ENCODE assay signal across 8 cellular contexts in the genomic region with DNA sequence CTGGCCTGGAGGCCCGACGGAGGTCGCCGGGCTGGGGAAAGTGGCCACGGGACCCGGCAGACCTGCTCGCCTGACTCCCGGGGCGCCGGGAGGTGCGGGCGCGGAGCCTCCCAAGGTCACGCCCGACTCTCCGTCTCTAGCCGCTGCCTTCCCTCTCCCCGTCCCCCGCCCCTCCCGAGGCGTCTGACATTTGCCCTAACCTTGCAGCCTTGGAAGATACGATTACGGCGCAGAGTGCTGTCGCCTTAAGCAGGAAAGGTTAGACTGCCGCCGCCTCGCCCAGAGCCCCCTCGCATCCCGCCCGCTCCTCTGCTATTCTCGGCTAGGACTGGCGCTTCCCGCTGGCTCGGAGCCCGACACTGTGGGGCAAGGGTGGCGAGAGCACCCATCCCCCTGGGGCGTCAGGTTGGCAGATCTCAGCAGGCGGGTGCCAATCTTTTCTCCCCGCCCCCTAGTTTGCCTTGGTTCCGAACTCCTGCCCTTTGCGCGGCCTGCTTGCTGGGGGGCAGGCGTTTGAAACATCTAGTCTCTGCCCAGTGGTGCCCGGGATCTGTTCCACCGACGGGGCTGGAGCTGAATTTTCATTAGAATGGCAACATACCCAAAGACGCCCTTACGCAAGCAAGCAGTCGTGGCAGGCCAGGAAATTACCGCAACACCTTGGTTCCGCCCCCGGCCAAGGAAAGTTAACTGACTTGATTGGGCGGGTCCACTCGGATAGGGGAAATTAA. TPM values are rescaled to one million over a fixed set of nuclear protein-coding genes. Genes with fewer than 3 reads are reported as not detected.
A peak's percentile ranks its signal among the peaks of the same experiment; 100 is the strongest.
DNase-seq lines count a peak whose midpoint lies in the region; ATAC-seq and TF ChIP-seq lines count a peak whose summit lies in the region.

No MANE protein-coding gene starts in this region.

- H3K4me3 Mint-ChIP-seq in activated CD8-positive, alpha-beta T cell treated with anti-CD3 and anti-CD28 coated beads for 36 hours = peak overlapping the region; percentile 96

- intact Hi-C loops in activated CD8-positive, alpha-beta T cell treated with anti-CD3 and anti-CD28 coated beads for 36 hours (cut with micrococcal nuclease) = no loop called here

- CTCF ChIA-PET in activated CD8-positive, alpha-beta T cell treated with anti-CD3 and anti-CD28 coated beads for 36 hours (lab: Charles Lee) = interaction anchor here (1.4 kb wide), 1 partner anchor 56 kb away, joined by 5 read pairs; no protein-coding TSS in a partner anchor

- no peak for TF ChIP-seq CTCF in activated CD8-positive, alpha-beta T cell treated with anti-CD3 and anti-CD28 coated beads for 36 hours (IDR thresholded peaks at IDR 0.05)

- H3K9me3 Mint-ChIP-seq in activated CD8-positive, alpha-beta T cell treated with anti-CD3 and anti-CD28 coated beads for 36 hours = no peaks in the 10 kb centered on the region

- H3K4me1 Mint-ChIP-seq in activated CD8-positive, alpha-beta T cell treated with anti-CD3 and anti-CD28 coated beads for 36 hours (ENCODE audit: low read depth) = peaks cover 27% of the 10 kb centered on the region

- DNase-seq in NCI-H82 (lab: John Stamatoyannopoulos, UW) = peak; percentile 75
- no peak for DNase-seq in NCI-H82 treated with DMSO at 0.1 percent for 48 hours (lab: John Stamatoyannopoulos, UW; ENCODE audit: unreplicated experiment)
- DNase-seq in NCI-H2227 treated with DMSO at 0.1 percent for 48 hours (lab: John Stamatoyannopoulos, UW) = peak; percentile 23
- DNase-seq in activated CD8-positive, alpha-beta T cell treated with anti-CD3 and anti-CD28 coated beads for 36 hours = peak; percentile 90
- DNase-seq in effector CD8-positive, alpha-beta T cell (lab: John Stamatoyannopoulos, UW) = peak; percentile 54
- DNase-seq in mesenteric fat pad (ENCODE audit: low spot score) = peak; percentile 92
- peak; percentile 60 to 65 for DNase-seq in stimulated activated CD8-positive, alpha-beta memory T cell treated with anti-CD3 and anti-CD28 coated beads, Interleukin-15, amount 100 ng/mL, for 48 hours (ENCODE audit: low read depth in 2 of 2)

- H3K36me3 Mint-ChIP-seq in activated CD8-positive, alpha-beta T cell treated with anti-CD3 and anti-CD28 coated beads for 36 hours (ENCODE audit: low read depth) = peaks cover 30% of the 10 kb centered on the region

- POLR2A ChIA-PET in activated CD8-positive, alpha-beta T cell treated with anti-CD3 and anti-CD28 coated beads for 36 hours (lab: Charles Lee) = interaction anchor here (0.6 to 1.2 kb wide), 3 partner anchors 26 to 1673 kb away, joined by 3 to 5 read pairs (median 4); no protein-coding TSS in a partner anchor

- ATAC-seq in HG03039 (IDR thresholded peaks at IDR 0.05; ENCODE audit: unreplicated experiment) = peak; percentile 36
- ATAC-seq in activated CD8-positive, alpha-beta T cell treated with anti-CD3 and anti-CD28 coated beads for 36 hours = peak; percentile 63

- H3K27me3 Mint-ChIP-seq in activated CD8-positive, alpha-beta T cell treated with anti-CD3 and anti-CD28 coated beads for 36 hours = no peaks in the 10 kb centered on the region

- H3K27ac Mint-ChIP-seq in activated CD8-positive, alpha-beta T cell treated with anti-CD3 and anti-CD28 coated beads for 36 hours = peak overlapping the region; percentile 98

RNA-seq across cellular contexts. Expression of a gene that starts 0.8 kb away (rescaled TPM):
- total RNA-seq in activated CD8-positive, alpha-beta T cell treated with anti-CD3 and anti-CD28 coated beads for 36 hours = 10 to 100 TPM; 47.4 to 48.9 TPM
- 180 TPM for total RNA-seq in mesenteric fat pad
